23 cellular contexts compared by ENCODE assay signal in the genomic region with DNA sequence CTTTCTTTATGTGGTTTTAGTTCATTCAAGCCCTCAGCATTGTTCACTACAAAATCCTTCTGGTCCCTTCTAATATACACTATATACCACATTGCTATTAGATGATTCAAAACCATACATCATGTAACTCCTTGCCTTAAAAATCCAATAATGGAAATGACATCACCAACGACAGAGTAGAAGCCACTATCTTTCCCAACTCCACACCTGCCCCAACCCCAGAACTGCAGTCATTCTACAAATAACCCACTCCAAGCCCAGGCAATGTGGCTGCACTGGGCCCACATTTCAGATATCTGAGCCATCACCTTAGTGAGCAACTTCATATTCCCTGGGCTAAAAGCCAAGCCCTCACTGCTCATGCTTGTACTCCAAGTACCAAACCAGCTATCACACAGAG.
"Had no signal": no experiment of that assay in that cellular context is flagged by ENCODE, and none has a peak within 500 bp of the region (broad histone marks: within the 10 kb centered on the region; RNA-seq: fewer than 3 reads in every experiment).

No MANE protein-coding gene starts in this region.

- ATAC-seq: gastroesophageal sphincter; heart left ventricle; left ventricle myocardium superior; mucosa of descending colon; naive thymus-derived CD4-positive, alpha-beta T cell; pancreas; sciatic nerve; WTC11 had no signal

- H3K4me1 ChIP-seq: gastroesophageal sphincter, pancreas, thyroid gland had no signal

- H3K4me3 ChIP-seq: gastroesophageal sphincter, heart left ventricle, mucosa of descending colon, pancreas, spleen, thyroid gland had no signal

- H3K27me3 ChIP-seq: gastroesophageal sphincter, heart left ventricle, pancreas, spleen, thyroid gland had no signal

- H3K27ac ChIP-seq: gastroesophageal sphincter, heart left ventricle, pancreas, spleen, thyroid gland had no signal

- H3K36me3 ChIP-seq: gastroesophageal sphincter, heart left ventricle, pancreas, spleen, thyroid gland had no signal

- H3K4me1 Mint-ChIP-seq: brain had no signal

- H3K27ac Mint-ChIP-seq: activated CD4-positive, alpha-beta memory T cell treated with anti-CD3 and anti-CD28 coated beads for 36 hours; activated naive CD8-positive, alpha-beta T cell treated with anti-CD3 and anti-CD28 coated beads for 36 hours; brain; immature natural killer cell; WTC11 had no signal

- DNase-seq: activated CD4-positive, alpha-beta memory T cell treated with anti-CD3 and anti-CD28 coated beads for 36 hours; activated CD4-positive, alpha-beta T cell treated with anti-CD3 and anti-CD28 coated beads for 4 hours; activated naive CD8-positive, alpha-beta T cell treated with anti-CD3 and anti-CD28 coated beads for 36 hours; activated T-cell treated with anti-CD3 and anti-CD28 coated beads for 4 hours; amygdala; central memory CD4-positive, alpha-beta T cell; heart left ventricle; immature natural killer cell; left ventricle myocardium superior; mesenchymal stem cell; mucosa of descending colon; naive thymus-derived CD4-positive, alpha-beta T cell; pancreas; spleen; stimulated activated CD8-positive, alpha-beta memory T cell treated with anti-CD3 and anti-CD28 coated beads, Interleukin-4, amount 100 ng/mL, for 48 hours; stimulated activated naive CD4-positive, alpha-beta T cell treated with Interleukin-2 at 50 U/mL for 16 hours; SW 1271; T-helper 2 cell; thyroid gland had no signal

- H3K4me3 Mint-ChIP-seq: activated CD4-positive, alpha-beta memory T cell treated with anti-CD3 and anti-CD28 coated beads for 36 hours; activated naive CD8-positive, alpha-beta T cell treated with anti-CD3 and anti-CD28 coated beads for 36 hours; brain; immature natural killer cell; naive thymus-derived CD4-positive, alpha-beta T cell; WTC11 had no signal

- H3K27me3 Mint-ChIP-seq: activated CD4-positive, alpha-beta memory T cell treated with anti-CD3 and anti-CD28 coated beads for 36 hours; activated naive CD8-positive, alpha-beta T cell treated with anti-CD3 and anti-CD28 coated beads for 36 hours; brain; naive thymus-derived CD4-positive, alpha-beta T cell had no signal

- H3K9me3 ChIP-seq: gastroesophageal sphincter, mucosa of descending colon, pancreas, thyroid gland had no signal
